In the genomic region with DNA sequence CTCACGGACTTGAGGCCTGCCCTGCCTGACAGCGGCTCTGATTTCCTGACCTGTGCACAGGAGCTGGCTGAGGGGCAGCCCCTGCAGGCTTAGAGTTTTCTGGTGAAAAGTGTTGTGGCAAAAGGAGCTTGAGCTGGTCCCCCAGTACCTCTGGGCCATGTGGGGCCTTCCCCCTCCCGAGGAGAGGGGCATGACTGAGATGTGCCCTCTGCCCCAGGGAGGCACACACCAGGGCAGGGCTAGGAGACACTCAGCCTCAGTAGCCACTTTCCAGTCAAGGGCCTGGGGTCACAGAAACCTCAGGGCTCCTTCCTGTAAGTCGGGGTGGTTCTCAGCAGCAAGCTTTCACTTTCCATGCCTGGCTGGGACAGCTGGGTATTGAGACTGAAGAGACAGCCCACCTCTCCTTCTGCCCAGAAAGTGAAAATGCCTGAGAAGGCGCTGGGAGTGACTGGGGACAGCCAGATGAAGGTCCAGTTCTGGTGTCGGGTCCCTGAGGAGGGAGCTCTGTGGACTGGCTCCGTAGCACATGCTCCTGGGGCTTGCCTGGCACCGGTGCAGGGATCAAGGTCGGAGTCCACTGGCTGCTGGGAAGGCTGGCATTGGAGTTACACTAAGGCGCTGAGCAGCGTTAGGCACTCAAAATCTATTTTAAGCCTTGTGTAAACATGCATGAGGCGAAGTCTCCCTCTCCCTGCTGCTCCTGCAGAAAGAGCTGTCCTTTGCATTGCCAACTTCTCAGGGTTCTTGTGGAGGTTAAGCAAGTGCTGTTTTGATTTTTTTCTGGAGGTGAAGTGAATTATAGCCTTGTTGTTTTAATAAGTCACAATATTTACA, we compare ENCODE assay signal across 8 cellular contexts.
DNase-seq lines count a peak whose midpoint lies in the region; ATAC-seq and TF ChIP-seq lines count a peak whose summit lies in the region.

No MANE protein-coding gene starts in this region.

- no peak overlapping the region for H3K4me2 ChIP-seq in trophoblast cell (ENCODE audit: low read length)

- TF ChIP-seq CTCF in fibroblast of mammary gland (conservative IDR thresholded peaks at IDR 0.05; ENCODE audit: control insufficient read depth, insufficient read depth, low read depth, low read length) (no peak), upper lobe of right lung (IDR thresholded peaks at IDR 0.05) (no peak)

- intact Hi-C loops in upper lobe of right lung (cut with DNase I) = no loop called here

- peak overlapping the region; percentile 63 for H4K91ac ChIP-seq in trophoblast cell (ENCODE audit: low read depth, low read length)

- peak; percentile 66 for ATAC-seq in HG03060 (IDR thresholded peaks at IDR 0.05; ENCODE audit: low read depth, unreplicated experiment)
- ATAC-seq in upper lobe of right lung = peak; percentile 89

- H3K4ac ChIP-seq in trophoblast cell (ENCODE audit: low read depth, low read length) = no peak overlapping the region

- peak overlapping the region; percentile 25 for H2BK120ac ChIP-seq in trophoblast cell (ENCODE audit: insufficient read depth, low read length, poor library complexity)

- peak; percentile 64 for DNase-seq in NK-92 treated with Interleukin-12 subunit alpha and Interleukin-12 subunit beta, amount 100 ng/mL, for 24 hours (lab: John Stamatoyannopoulos, UW)
- DNase-seq in NK-92 (lab: John Stamatoyannopoulos, UW; ENCODE audit: unreplicated experiment) = no peak
- DNase-seq in NCI-H345 (lab: John Stamatoyannopoulos, UW) = peak; percentile 80
- DNase-seq in activated T-cell treated with anti-CD3 and anti-CD28 coated beads, Interleukin-2, amount 50 U/mL, for 1 hour = peak; percentile 26
- peak; percentile 29 for DNase-seq in fibroblast of mammary gland (ENCODE audit: low read depth)
- no peak for DNase-seq in trophoblast cell
- DNase-seq in upper lobe of right lung = peak; percentile 84

- H4K8ac ChIP-seq in trophoblast cell (ENCODE audit: low read depth, low read length) = no peak overlapping the region

- H3K27me3 ChIP-seq in trophoblast cell (ENCODE audit: insufficient read depth, low read length) (no peaks in the 10 kb centered on the region), upper lobe of right lung (no peaks in the 10 kb centered on the region)

- H4K12ac ChIP-seq in trophoblast cell (ENCODE audit: low read depth, low read length) = no peak overlapping the region

- peaks cover 2% of the 10 kb centered on the region for H3K79me2 ChIP-seq in trophoblast cell (ENCODE audit: control insufficient read depth, insufficient read depth, low read length, poor library complexity)

- H3K27ac ChIP-seq in trophoblast cell (ENCODE audit: low read depth, low read length) = no peak overlapping the region
- peak overlapping the region; percentile 86 for H3K27ac ChIP-seq in upper lobe of right lung

- no peak overlapping the region for H2AFZ ChIP-seq in trophoblast cell (ENCODE audit: insufficient read depth, low read length, poor library complexity)

- H3K9me3 ChIP-seq in trophoblast cell (ENCODE audit: insufficient read depth, low read depth, low read length) (no peaks in the 10 kb centered on the region), upper lobe of right lung (no peaks in the 10 kb centered on the region)

- peak overlapping the region; percentile 25 for H2AK5ac ChIP-seq in trophoblast cell (ENCODE audit: low read length)

- H2BK12ac ChIP-seq in trophoblast cell (ENCODE audit: low read length) = peak overlapping the region; percentile 30

- H3K4me3 ChIP-seq in fibroblast of mammary gland (ENCODE audit: control insufficient read depth, low read depth, low read length) (no peak overlapping the region), trophoblast cell (ENCODE audit: low read depth, low read length) (no peak overlapping the region), upper lobe of right lung (peak overlapping the region; percentile 25)

- peaks cover 11% of the 10 kb centered on the region for H3K79me1 ChIP-seq in trophoblast cell (ENCODE audit: low read length)

- WGBS in trophoblast cell (ENCODE audit: extremely low coverage, insufficient coverage, insufficient read length) = no CpG with 5 or more reads among the region's 12 CpGs

- H3K23ac ChIP-seq in trophoblast cell (ENCODE audit: low read length) = no peak overlapping the region

- H3K14ac ChIP-seq in trophoblast cell (ENCODE audit: low read length) = peak overlapping the region; percentile 35

- H3K4me1 ChIP-seq in trophoblast cell (ENCODE audit: control insufficient read depth in 1 of 2, insufficient read depth in 2 of 2, low read length in 2 of 2) (peaks cover 7 to 9% of the 10 kb centered on the region in 2 experiments), upper lobe of right lung (peaks cover 39% of the 10 kb centered on the region)

- H2BK5ac ChIP-seq in trophoblast cell (ENCODE audit: low read depth, low read length, poor library complexity) = no peak overlapping the region

- no peak overlapping the region for H3K9ac ChIP-seq in trophoblast cell (ENCODE audit: low read length)

- H3K18ac ChIP-seq in trophoblast cell (ENCODE audit: low read length) = no peak overlapping the region

- H3K36me3 ChIP-seq in trophoblast cell (ENCODE audit: control insufficient read depth in 1 of 2, insufficient read depth in 2 of 2, low read length in 2 of 2) = no peaks in the 10 kb centered on the region
- H3K36me3 ChIP-seq in upper lobe of right lung = no peaks in the 10 kb centered on the region

Comparison
In these comparisons a context has a peak if more than half of its experiments do, and no peak if none do; other contexts are left out.
1. DNase-seq: peak in NK-92 treated with Interleukin-12 subunit alpha and Interleukin-12 subunit beta, amount 100 ng/mL, for 24 hours (single experiment), NCI-H345 (single experiment), activated T-cell treated with anti-CD3 and anti-CD28 coated beads, Interleukin-2, amount 50 U/mL, for 1 hour (single experiment), fibroblast of mammary gland (single experiment) and upper lobe of right lung (single experiment); none in NK-92 (single experiment) and trophoblast cell (0 of 2).